In genomic region chr11:45405916-45406670, GRCh38 we compare ENCODE assay signal across 10 cellular contexts.
DNase-seq lines count a peak whose midpoint lies in the region; ATAC-seq and TF ChIP-seq lines count a peak whose summit lies in the region.
"Had no signal": no experiment of that assay in that cellular context is flagged by ENCODE, and none has a peak within 500 bp of the region (broad histone marks: within the 10 kb centered on the region; RNA-seq: fewer than 3 reads in every experiment).

No MANE protein-coding gene starts in this region.

- H3K9ac ChIP-seq in KMS-11 = no peak overlapping the region

- H3K4me1 ChIP-seq in KMS-11 (ENCODE audit: low read depth, poor library complexity, severe bottlenecking) = no peaks in the 10 kb centered on the region
- H3K4me1 ChIP-seq: tibial nerve had no signal

- H3K79me2 ChIP-seq in KMS-11 (ENCODE audit: insufficient read depth, low read depth) = no peaks in the 10 kb centered on the region

- ATAC-seq in HG03175 (IDR thresholded peaks at IDR 0.05; ENCODE audit: unreplicated experiment) = no peak

- no peaks in the 10 kb centered on the region for H3K36me3 ChIP-seq in KMS-11 (ENCODE audit: insufficient read depth)
- H3K36me3 ChIP-seq: tibial nerve had no signal

- DNase-seq in astrocyte of the hippocampus (ENCODE audit: low read depth, low spot score) = peak; percentile 22
- DNase-seq in lung microvascular endothelial cell (ENCODE audit: low read depth in 2 of 2) = peak; percentile 33 to 42
- no peak for DNase-seq in NCI-H510A treated with DMSO at 0.1 percent for 48 hours (lab: John Stamatoyannopoulos, UW)
- no peak for DNase-seq in activated CD4-positive, alpha-beta T cell treated with anti-CD3 and anti-CD28 coated beads for 48 hours
- DNase-seq in T-helper 9 cell = no peak
- DNase-seq: activated naive CD8-positive, alpha-beta T cell treated with anti-CD3 and anti-CD28 coated beads, Interleukin-2, amount 10 ng/mL, durations not matched to agents 7 days and 5 days had no signal

- TF ChIP-seq CTCF in C4-2B (conservative IDR thresholded peaks at IDR 0.05) (peak; percentile 66), KMS-11 (conservative IDR thresholded peaks at IDR 0.05; ENCODE audit: low read depth, low read length) (peak; percentile 31; the same call in 1 of the 2 replicates)

- H2AFZ ChIP-seq in KMS-11 (ENCODE audit: low read depth) = no peak overlapping the region

- no peaks in the 10 kb centered on the region for H4K20me1 ChIP-seq in KMS-11 (ENCODE audit: insufficient read depth)

- H3K27ac ChIP-seq in C4-2B (no peak overlapping the region), KMS-11 (no peak overlapping the region)
- H3K27ac ChIP-seq: tibial nerve had no signal

- no peak overlapping the region for H3K4me3 ChIP-seq in KMS-11 (IDR thresholded peaks at IDR 0.05; ENCODE audit: insufficient read depth, low read depth, low read length)
- H3K4me3 ChIP-seq: tibial nerve had no signal

- no peak overlapping the region for H3K4me2 ChIP-seq in KMS-11

- H3K27me3 ChIP-seq in KMS-11 (ENCODE audit: insufficient read depth, low read depth) = no peaks in the 10 kb centered on the region

Comparison
In these comparisons a context has a peak if more than half of its experiments do, and no peak if none do; other contexts are left out.
1. DNase-seq: peak in astrocyte of the hippocampus (single experiment) and lung microvascular endothelial cell (2 of 2); none in NCI-H510A treated with DMSO at 0.1 percent for 48 hours (single experiment), activated CD4-positive, alpha-beta T cell treated with anti-CD3 and anti-CD28 coated beads for 48 hours (single experiment) and T-helper 9 cell (single experiment).